ENCODE assay signal across 12 cellular contexts in the genomic region with DNA sequence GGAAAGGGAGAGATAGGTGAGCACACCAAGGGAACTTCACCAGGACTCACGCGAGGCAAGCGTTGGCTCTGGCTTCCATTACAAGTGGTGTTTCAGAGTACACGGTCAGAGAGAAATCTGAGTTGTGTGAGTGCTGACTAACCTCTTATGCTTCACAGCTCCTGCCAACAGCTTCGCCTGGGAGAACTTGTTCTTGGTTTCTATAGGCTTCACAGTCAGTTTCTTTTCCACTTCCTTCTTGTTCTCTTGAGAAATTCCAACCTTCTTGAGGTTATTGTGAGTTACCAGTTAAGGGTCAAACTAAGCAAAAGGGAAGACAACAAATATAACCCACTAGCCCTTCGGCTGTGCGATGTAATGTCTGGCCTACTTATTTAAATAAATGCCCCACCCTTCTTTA. TPM values are rescaled to one million over a fixed set of nuclear protein-coding genes. Genes with fewer than 3 reads are reported as not detected.
A peak's percentile ranks its signal among the peaks of the same experiment; 100 is the strongest.
DNase-seq lines count a peak whose midpoint lies in the region; ATAC-seq, FAIRE-seq and TF ChIP-seq lines count a peak whose summit lies in the region.
"Had no signal": no experiment of that assay in that cellular context is flagged by ENCODE, and none has a peak within 500 bp of the region (broad histone marks: within the 10 kb centered on the region; RNA-seq: fewer than 3 reads in every experiment).

No MANE protein-coding gene starts in this region.

- no peak overlapping the region for H3K4me3 Mint-ChIP-seq in naive thymus-derived CD4-positive, alpha-beta T cell
- H3K4me3 Mint-ChIP-seq in activated T-cell treated with anti-CD3 and anti-CD28 coated beads, Interleukin-2, amount 50 U/mL, for 4 hours: no peak overlapping the region
- H3K4me3 Mint-ChIP-seq: activated T-cell treated with anti-CD3 and anti-CD28 coated beads, Interleukin-2, amount 50 U/mL, for 72 hours had no signal

- H3K36me3 Mint-ChIP-seq in naive thymus-derived CD4-positive, alpha-beta T cell: peaks cover 17 to 47% (median 35%) of the 10 kb centered on the region in 5 donors
- H3K36me3 Mint-ChIP-seq in activated T-cell treated with anti-CD3 and anti-CD28 coated beads, Interleukin-2, amount 50 U/mL, for 4 hours (ENCODE audit: insufficient read depth): peaks cover 41% of the 10 kb centered on the region

- CTCF ChIA-PET in naive thymus-derived CD4-positive, alpha-beta T cell (lab: Charles Lee): interaction anchor here (0.6 to 5.8 kb wide), 5 partner anchors 74 to 206 kb away, joined by 3 to 31 read pairs (median 5); a partner anchor contains a TSS

- no peaks in the 10 kb centered on the region for H3K9me3 Mint-ChIP-seq in naive thymus-derived CD4-positive, alpha-beta T cell
- no peaks in the 10 kb centered on the region for H3K9me3 Mint-ChIP-seq in activated T-cell treated with anti-CD3 and anti-CD28 coated beads, Interleukin-2, amount 50 U/mL, for 4 hours
- H3K9me3 Mint-ChIP-seq: activated T-cell treated with anti-CD3 and anti-CD28 coated beads, Interleukin-2, amount 50 U/mL, for 72 hours had no signal

- TF ChIP-seq CTCF in fibroblast of lung (conservative IDR thresholded peaks at IDR 0.05 in 1 of 2, IDR thresholded peaks at IDR 0.05 in 1 of 2; ENCODE audit: low read depth in 1 of 2, low read length in 2 of 2): no peak

- no peak overlapping the region for H3K27ac Mint-ChIP-seq in naive thymus-derived CD4-positive, alpha-beta T cell
- H3K27ac Mint-ChIP-seq: activated T-cell treated with anti-CD3 and anti-CD28 coated beads, Interleukin-2, amount 50 U/mL, for 72 hours had no signal

- ATAC-seq in naive thymus-derived CD4-positive, alpha-beta T cell: peak; percentile 53
- ATAC-seq in activated T-cell treated with anti-CD3 and anti-CD28 coated beads, Interleukin-2, amount 50 U/mL, for 4 hours: no peak
- ATAC-seq: activated T-cell treated with anti-CD3 and anti-CD28 coated beads, Interleukin-2, amount 50 U/mL, for 72 hours had no signal

- POLR2A ChIA-PET in naive thymus-derived CD4-positive, alpha-beta T cell (lab: Charles Lee): interaction anchor here (0.5 to 1.0 kb wide), 2 partner anchors 54 to 74 kb away, joined by 3 to 7 read pairs; a partner anchor contains a TSS

- FAIRE-seq in H54 (lab: Jason Lieb, UNC): no peak
- FAIRE-seq: RCC 7860 had no signal

- no peak for TF ChIP-seq POLR2A in H54 (IDR thresholded peaks at IDR 0.05; ENCODE audit: low read depth, low read length)

- no peaks in the 10 kb centered on the region for H4K20me1 ChIP-seq in fibroblast of lung (ENCODE audit: control insufficient read depth, extremely low read depth, insufficient read depth, low read length)

- H3K9ac ChIP-seq in fibroblast of lung (ENCODE audit: insufficient read depth, low read length): no peak overlapping the region

- DNase-seq in DMS79 (lab: John Stamatoyannopoulos, UW): peak; percentile 78
- DNase-seq in NOMO-1 treated with dmso at 0.1 percent for 144 hours (lab: John Stamatoyannopoulos, UW; ENCODE audit: unreplicated experiment): peak; percentile 33
- DNase-seq in fibroblast of lung (ENCODE audit: low read depth in 2 of 2): peak; percentile 75 to 83
- no peak for DNase-seq in naive thymus-derived CD4-positive, alpha-beta T cell
- DNase-seq in germinal center (ENCODE audit: low spot score): no peak
- DNase-seq in activated T-cell treated with anti-CD3 and anti-CD28 coated beads, Interleukin-2, amount 50 U/mL, for 4 hours: no peak
- no peak for DNase-seq in NCI-H345 (lab: John Stamatoyannopoulos, UW)
- DNase-seq in H54 (ENCODE audit: insufficient read length, low spot score): no peak
- DNase-seq: activated T-cell treated with anti-CD3 and anti-CD28 coated beads, Interleukin-2, amount 50 U/mL, for 72 hours; NCI-H2029 had no signal

- peaks cover 5 to 28% (median 15%) of the 10 kb centered on the region in 7 donors for H3K4me1 Mint-ChIP-seq in naive thymus-derived CD4-positive, alpha-beta T cell
- H3K4me1 Mint-ChIP-seq in activated T-cell treated with anti-CD3 and anti-CD28 coated beads, Interleukin-2, amount 50 U/mL, for 4 hours (ENCODE audit: low read depth): peaks cover 6% of the 10 kb centered on the region

- no peak overlapping the region for H3K4me2 ChIP-seq in fibroblast of lung (ENCODE audit: extremely low read depth, insufficient read depth, low read length)

- H3K27me3 Mint-ChIP-seq in naive thymus-derived CD4-positive, alpha-beta T cell: no peaks in the 10 kb centered on the region
- H3K27me3 Mint-ChIP-seq in activated T-cell treated with anti-CD3 and anti-CD28 coated beads, Interleukin-2, amount 50 U/mL, for 4 hours (ENCODE audit: low read depth): no peaks in the 10 kb centered on the region

- H3K27ac ChIP-seq in fibroblast of lung (ENCODE audit: insufficient read depth, low read length): no peak overlapping the region
- no peak overlapping the region for H3K27ac ChIP-seq in naive thymus-derived CD4-positive, alpha-beta T cell (ENCODE audit: low read depth, low read length)
- H3K27ac ChIP-seq: VCaP had no signal

- H3K4me1 ChIP-seq in fibroblast of lung (ENCODE audit: control insufficient read depth, extremely low read depth, insufficient read depth, low read length): no peaks in the 10 kb centered on the region
- H3K4me1 ChIP-seq in naive thymus-derived CD4-positive, alpha-beta T cell (ENCODE audit: control insufficient read depth in 2 of 2, insufficient read depth in 2 of 2, low read length in 2 of 2): peaks cover 0 to 4% of the 10 kb centered on the region in 2 donors

- no peaks in the 10 kb centered on the region for H3K27me3 ChIP-seq in fibroblast of lung (ENCODE audit: control insufficient read depth, insufficient read depth, low read length)
- no peaks in the 10 kb centered on the region for H3K27me3 ChIP-seq in naive thymus-derived CD4-positive, alpha-beta T cell (ENCODE audit: control insufficient read depth in 2 of 2, insufficient read depth in 2 of 2, low read length in 2 of 2)

- H3K79me2 ChIP-seq in fibroblast of lung (ENCODE audit: control insufficient read depth, insufficient read depth, low read length): no peaks in the 10 kb centered on the region

- H3K36me3 ChIP-seq in fibroblast of lung (ENCODE audit: control insufficient read depth, insufficient read depth, low read length): peaks cover 8% of the 10 kb centered on the region
- H3K36me3 ChIP-seq in naive thymus-derived CD4-positive, alpha-beta T cell (ENCODE audit: control insufficient read depth in 2 of 3, insufficient read depth in 3 of 3, low read length in 3 of 3): peaks cover 16 to 66% (median 35%) of the 10 kb centered on the region in 3 experiments

- H2AFZ ChIP-seq in fibroblast of lung (ENCODE audit: low read length): no peak overlapping the region

- intact Hi-C loops in naive thymus-derived CD4-positive, alpha-beta T cell (cut with micrococcal nuclease): loop anchor here (5.0 kb wide), 2 partner anchors 250 to 375 kb away; no protein-coding TSS in a partner anchor

- no peak overlapping the region for H3K4me3 ChIP-seq in fibroblast of lung (replicated peaks in 1 of 4; ENCODE audit: control extremely low read depth in 1 of 4, insufficient read depth in 1 of 4, low read depth in 3 of 4, low read length in 4 of 4)
- no peak overlapping the region for H3K4me3 ChIP-seq in naive thymus-derived CD4-positive, alpha-beta T cell (ENCODE audit: low read length)

- H3K9me3 ChIP-seq in fibroblast of lung (ENCODE audit: control insufficient read depth, insufficient read depth, low read depth, low read length): no peaks in the 10 kb centered on the region
- no peaks in the 10 kb centered on the region for H3K9me3 ChIP-seq in naive thymus-derived CD4-positive, alpha-beta T cell (ENCODE audit: control insufficient read depth in 2 of 3, low read length in 3 of 3)

RNA-seq across cellular contexts. Expression of a gene that starts 18.9 kb away (rescaled TPM):
- total RNA-seq in fibroblast of lung: 55.5 and 58.3 TPM in 2 replicates
- polyA plus RNA-seq in fibroblast of lung: 64.6 and 77.0 TPM in 2 replicates
- polyA plus RNA-seq in fibroblast of lung (2012): 62.6 and 75.0 TPM in 2 replicates
- 57.9 and 88.3 TPM in 2 replicates for polyA minus RNA-seq in fibroblast of lung (ENCODE audit: low replicate concordance)
- total RNA-seq in naive thymus-derived CD4-positive, alpha-beta T cell: 100 to 1,000 TPM; 109 to 159 (median 140) TPM
- 10 to 100 TPM; 76.3 to 84.7 TPM for polyA plus RNA-seq in naive thymus-derived CD4-positive, alpha-beta T cell
- 10 to 100 TPM; 76.7 to 81.0 (median 80.1) TPM for total RNA-seq in activated T-cell treated with anti-CD3 and anti-CD28 coated beads, Interleukin-2, amount 50 U/mL, for 4 hours

RNA-seq across cellular contexts. Expression of a gene that starts 19.2 kb away (rescaled TPM):
- total RNA-seq in fibroblast of lung: 33.4 and 51.9 TPM in 2 replicates
- polyA plus RNA-seq in fibroblast of lung: 36.4 and 36.5 TPM in 2 replicates
- polyA plus RNA-seq in fibroblast of lung (2012): 23.4 and 25.7 TPM in 2 replicates
- 33.0 and 73.7 TPM in 2 replicates for polyA minus RNA-seq in fibroblast of lung (ENCODE audit: low replicate concordance)
- 10 to 100 TPM; 24.1 to 40.5 (median 33.6) TPM for total RNA-seq in naive thymus-derived CD4-positive, alpha-beta T cell
- 10 to 100 TPM; 22.2 to 34.2 TPM for polyA plus RNA-seq in naive thymus-derived CD4-positive, alpha-beta T cell
- total RNA-seq in activated T-cell treated with anti-CD3 and anti-CD28 coated beads, Interleukin-2, amount 50 U/mL, for 4 hours: 10 to 100 TPM; 30.4 to 33.3 (median 32.4) TPM

Comparison
In these comparisons a context has a peak if more than half of its experiments do, and no peak if none do; other contexts are left out.
1. DNase-seq: peak in DMS79 (single experiment), NOMO-1 treated with dmso at 0.1 percent for 144 hours (single experiment) and fibroblast of lung (2 of 2); none in naive thymus-derived CD4-positive, alpha-beta T cell (0 of 9), germinal center (single experiment), activated T-cell treated with anti-CD3 and anti-CD28 coated beads, Interleukin-2, amount 50 U/mL, for 4 hours (single experiment), NCI-H345 (single experiment) and H54 (single experiment).